ENCODE assay signal across 1 cellular context in genomic region chr9:134407123-134407779, GRCh38.
TF ChIP-seq lines count a peak whose summit lies in the region.

No MANE protein-coding gene starts in this region.

TF ChIP-seq in GM12878, 131 proteins besides CTCF, POLR2A, EP300 and RAD21 (continued from another document and continues in another):
- no peak for TF ChIP-seq CUX1 (IDR thresholded peaks at IDR 0.05; ENCODE audit: insufficient replicate concordance, low read depth, low read length)
- TF ChIP-seq ZBTB40 (IDR thresholded peaks at IDR 0.05; ENCODE audit: borderline replicate concordance), result no peak; the same call in 1 of the 2 replicates
- no peak for TF ChIP-seq ETV6 (conservative IDR thresholded peaks at IDR 0.05 in 1 of 2, IDR thresholded peaks at IDR 0.05 in 1 of 2; ENCODE audit: borderline replicate concordance in 1 of 2, low read depth in 1 of 2)
- TF ChIP-seq KAT2A (conservative IDR thresholded peaks at IDR 0.05; ENCODE audit: control insufficient read depth, low read depth, low read length), result no peak
- TF ChIP-seq CHD4 (IDR thresholded peaks at IDR 0.05), result no peak
- peak; percentile 47; the same call in 1 of the 2 replicates for TF ChIP-seq RFX5 (IDR thresholded peaks at IDR 0.05; ENCODE audit: low read depth, low read length)
- no peak for TF ChIP-seq TARDBP (IDR thresholded peaks at IDR 0.05; ENCODE audit: borderline replicate concordance)
- TF ChIP-seq SMC3 (IDR thresholded peaks at IDR 0.05; ENCODE audit: borderline replicate concordance, low read length), result no peak; the same call in 1 of the 2 replicates
- TF ChIP-seq IKZF2 (IDR thresholded peaks at IDR 0.05), result peak; percentile 30 to 61; a peak in 2 of 4 replicates
- peak; percentile 80 for TF ChIP-seq NBN (IDR thresholded peaks at IDR 0.05)
- peak; percentile 45; the same call in 1 of the 2 replicates for TF ChIP-seq MTA2 (IDR thresholded peaks at IDR 0.05; ENCODE audit: low read depth)
- no peak for TF ChIP-seq ATF3 (IDR thresholded peaks at IDR 0.05; ENCODE audit: borderline replicate concordance, extremely low read depth, low read depth, low read length)
- no peak for TF ChIP-seq FOS (IDR thresholded peaks at IDR 0.05; ENCODE audit: borderline replicate concordance, extremely low read depth, insufficient read length)
- TF ChIP-seq ATF7 (IDR thresholded peaks at IDR 0.05; ENCODE audit: low read depth), result no peak
- peak; percentile 41 for TF ChIP-seq MYC (IDR thresholded peaks at IDR 0.05; ENCODE audit: insufficient read depth, insufficient read length, insufficient replicate concordance, low read length, severe bottlenecking)
- no peak for TF ChIP-seq MYB (IDR thresholded peaks at IDR 0.05; ENCODE audit: borderline replicate concordance, low read depth, low read length)
- peak; percentile 63 for TF ChIP-seq RUNX3 (IDR thresholded peaks at IDR 0.05; ENCODE audit: low read length)
- peak; percentile 45; the same call in 1 of the 2 replicates for TF ChIP-seq ZNF217 (IDR thresholded peaks at IDR 0.05)
- peak; percentile 46; the same call in 1 of the 2 replicates for TF ChIP-seq EED (IDR thresholded peaks at IDR 0.05; ENCODE audit: low read depth)
- TF ChIP-seq E2F4 (IDR thresholded peaks at IDR 0.05; ENCODE audit: low read depth, low read length), result no peak
- TF ChIP-seq SKIL (IDR thresholded peaks at IDR 0.05; ENCODE audit: low read depth, poor library complexity, severe bottlenecking), result no peak
- TF ChIP-seq ZBED1 (IDR thresholded peaks at IDR 0.05; ENCODE audit: borderline replicate concordance), result no peak
- TF ChIP-seq ZNF687 (IDR thresholded peaks at IDR 0.05), result peak; percentile 61; the same call in 1 of the 2 replicates
- no peak for TF ChIP-seq KLF5 (IDR thresholded peaks at IDR 0.05; ENCODE audit: partially characterized antibody)
- peak; percentile 60; the same call in 1 of the 2 replicates for TF ChIP-seq TCF12 (IDR thresholded peaks at IDR 0.05; ENCODE audit: low read depth, low read length)
- no peak for TF ChIP-seq TCF7 (IDR thresholded peaks at IDR 0.05; ENCODE audit: borderline replicate concordance)
- TF ChIP-seq CBFB (IDR thresholded peaks at IDR 0.05; ENCODE audit: low read depth), result no peak
- 0 out of 2 replicates have a peak, but pooled peaks have one; percentile 6 for TF ChIP-seq BCL11A (IDR thresholded peaks at IDR 0.05; ENCODE audit: low read depth, low read length)
- no peak for TF ChIP-seq YBX1 (IDR thresholded peaks at IDR 0.05)
- no peak for TF ChIP-seq ZNF622 (IDR thresholded peaks at IDR 0.05)
- peak; percentile 100 for TF ChIP-seq BACH1 (IDR thresholded peaks at IDR 0.05; ENCODE audit: borderline replicate concordance)
- peak; percentile 60; the same call in 1 of the 2 replicates for TF ChIP-seq SPI1 (IDR thresholded peaks at IDR 0.05; ENCODE audit: borderline replicate concordance, insufficient read depth, low read depth, low read length)
- no peak for TF ChIP-seq SUPT20H (IDR thresholded peaks at IDR 0.05; ENCODE audit: borderline replicate concordance, control insufficient read depth, low read depth, low read length)
- peak; percentile 97 for TF ChIP-seq GATAD2B (conservative IDR thresholded peaks at IDR 0.05; ENCODE audit: low read depth)
- TF ChIP-seq MLLT1 (IDR thresholded peaks at IDR 0.05), result no peak
- TF ChIP-seq RELB (IDR thresholded peaks at IDR 0.05; ENCODE audit: low read depth), result peak; percentile 53; the same call in 1 of the 2 replicates
- no peak for TF ChIP-seq NFIC (IDR thresholded peaks at IDR 0.05; ENCODE audit: low read depth, low read length)
- no peak for TF ChIP-seq ASH2L (IDR thresholded peaks at IDR 0.05; ENCODE audit: borderline replicate concordance, low read depth)
